In genomic region chr11:819943-820649, GRCh38 we compare ENCODE assay signal across 8 cellular contexts. TPM values are rescaled to one million over a fixed set of nuclear protein-coding genes. Genes with fewer than 3 reads are reported as not detected.
DNase-seq lines count a peak whose midpoint lies in the region; ATAC-seq and TF ChIP-seq lines count a peak whose summit lies in the region.

No MANE protein-coding gene starts in this region.

- H3K9me3 Mint-ChIP-seq in chondrocyte (ENCODE audit: low read depth): no peaks in the 10 kb centered on the region

- H3K27ac Mint-ChIP-seq in chondrocyte (ENCODE audit: unreplicated experiment): peak overlapping the region; percentile 83

- DNase-seq in 8988T (peak; percentile 96), NCI-H446 (lab: John Stamatoyannopoulos, UW) (peak; percentile 34 to 65), chondrocyte (ENCODE audit: low spot score) (no peak), left kidney (ENCODE audit: low read depth, low spot score) (peak; percentile 94)
- peak; percentile 87 to 89 for DNase-seq in activated CD4-positive, alpha-beta T cell treated with anti-CD3 and anti-CD28 coated beads for 24 hours (ENCODE audit: low read depth in 2 of 2)
- DNase-seq in stimulated activated CD4-positive, alpha-beta T cell treated with anti-CD3 and anti-CD28 coated beads, Interleukin-1b, Interleukin-23, amount 100 ng/mL, for 48 hours: peak; percentile 93

- ATAC-seq in GM18861 (IDR thresholded peaks at IDR 0.05; ENCODE audit: unreplicated experiment): peak; percentile 40
- ATAC-seq in HG03066 (IDR thresholded peaks at IDR 0.05; ENCODE audit: low read depth, unreplicated experiment): peak; percentile 69

- H3K27me3 Mint-ChIP-seq in chondrocyte (ENCODE audit: low read depth): no peaks in the 10 kb centered on the region

- peak overlapping the region; percentile 80 for H3K4me3 Mint-ChIP-seq in chondrocyte (ENCODE audit: unreplicated experiment)

- peaks cover 22% of the 10 kb centered on the region for H3K4me1 Mint-ChIP-seq in chondrocyte (ENCODE audit: low read depth)

- H3K36me3 Mint-ChIP-seq in chondrocyte (ENCODE audit: low read depth): peaks cover 5% of the 10 kb centered on the region

- TF ChIP-seq CTCF in chondrocyte (IDR thresholded peaks at IDR 0.05): no peak

RNA-seq across cellular contexts. Expression of gene PNPLA2, which starts 1.4 kb away (rescaled TPM):
- 56.0 to 59.1 TPM (median 56.0 TPM) in 3 replicates for total RNA-seq in chondrocyte

RNA-seq across cellular contexts. Expression of gene CRACR2B, which starts 7.6 kb away (rescaled TPM):
- total RNA-seq in chondrocyte: 0.57 to 5.0 TPM (median 1.4 TPM) in 3 replicates

RNA-seq across cellular contexts. Expression of gene RPLP2, which starts 10.3 kb away (rescaled TPM):
- total RNA-seq in chondrocyte: 1,144 to 1,291 TPM (median 1,171 TPM) in 3 replicates

RNA-seq across cellular contexts. Expression of gene CD151, which starts 12.7 kb away (rescaled TPM):
- 460 to 558 TPM (median 549 TPM) in 3 replicates for total RNA-seq in chondrocyte

RNA-seq across cellular contexts. Expression of gene PIDD1, which starts 15.1 kb away (rescaled TPM):
- total RNA-seq in chondrocyte: 12.5 to 14.9 TPM (median 12.8 TPM) in 3 replicates
